ENCODE assay signal across 2 cellular contexts in the genomic region with DNA sequence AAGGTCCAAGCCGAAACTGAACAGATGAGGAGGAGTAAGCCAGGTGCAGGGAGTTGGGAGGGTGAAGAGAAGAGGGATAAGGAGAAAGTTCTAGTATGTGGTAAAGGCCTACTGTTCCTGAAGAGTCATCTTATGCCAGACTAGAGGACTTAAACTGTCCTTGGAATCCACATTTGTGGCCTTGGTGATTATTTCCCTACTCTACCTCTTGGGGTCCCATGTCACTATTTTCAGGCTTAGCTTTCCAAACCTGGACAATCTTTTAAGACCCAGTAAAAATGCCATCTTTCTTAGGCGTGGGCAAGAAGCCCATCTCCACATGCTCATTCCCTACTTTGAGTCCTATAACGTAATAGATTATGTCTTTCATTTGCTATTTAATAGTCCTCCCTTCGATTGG.
TF ChIP-seq lines count a peak whose summit lies in the region.

No MANE protein-coding gene starts in this region.

TF ChIP-seq in HCT116, 20 proteins besides CTCF, POLR2A, EP300 and RAD21:
- TF ChIP-seq MAX (IDR thresholded peaks at IDR 0.05) (no peak), ZNF274 (IDR thresholded peaks at IDR 0.05; ENCODE audit: low read depth, low read length) (no peak), CEBPB (IDR thresholded peaks at IDR 0.05; ENCODE audit: low read depth) (no peak), CBX3 (IDR thresholded peaks at IDR 0.05; ENCODE audit: low read depth) (no peak), SIN3A (IDR thresholded peaks at IDR 0.05; ENCODE audit: low read depth) (no peak), SRF (IDR thresholded peaks at IDR 0.05; ENCODE audit: low read depth) (no peak), ELF1 (IDR thresholded peaks at IDR 0.05; ENCODE audit: borderline replicate concordance, low read depth) (no peak)
- TF ChIP-seq, protein P1, sequence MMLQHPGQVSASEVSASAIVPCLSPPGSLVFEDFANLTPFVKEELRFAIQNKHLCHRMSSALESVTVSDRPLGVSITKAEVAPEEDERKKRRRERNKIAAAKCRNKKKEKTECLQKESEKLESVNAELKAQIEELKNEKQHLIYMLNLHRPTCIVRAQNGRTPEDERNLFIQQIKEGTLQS (IDR thresholded peaks at IDR 0.05), result no peak
- TF ChIP-seq, protein P2, sequence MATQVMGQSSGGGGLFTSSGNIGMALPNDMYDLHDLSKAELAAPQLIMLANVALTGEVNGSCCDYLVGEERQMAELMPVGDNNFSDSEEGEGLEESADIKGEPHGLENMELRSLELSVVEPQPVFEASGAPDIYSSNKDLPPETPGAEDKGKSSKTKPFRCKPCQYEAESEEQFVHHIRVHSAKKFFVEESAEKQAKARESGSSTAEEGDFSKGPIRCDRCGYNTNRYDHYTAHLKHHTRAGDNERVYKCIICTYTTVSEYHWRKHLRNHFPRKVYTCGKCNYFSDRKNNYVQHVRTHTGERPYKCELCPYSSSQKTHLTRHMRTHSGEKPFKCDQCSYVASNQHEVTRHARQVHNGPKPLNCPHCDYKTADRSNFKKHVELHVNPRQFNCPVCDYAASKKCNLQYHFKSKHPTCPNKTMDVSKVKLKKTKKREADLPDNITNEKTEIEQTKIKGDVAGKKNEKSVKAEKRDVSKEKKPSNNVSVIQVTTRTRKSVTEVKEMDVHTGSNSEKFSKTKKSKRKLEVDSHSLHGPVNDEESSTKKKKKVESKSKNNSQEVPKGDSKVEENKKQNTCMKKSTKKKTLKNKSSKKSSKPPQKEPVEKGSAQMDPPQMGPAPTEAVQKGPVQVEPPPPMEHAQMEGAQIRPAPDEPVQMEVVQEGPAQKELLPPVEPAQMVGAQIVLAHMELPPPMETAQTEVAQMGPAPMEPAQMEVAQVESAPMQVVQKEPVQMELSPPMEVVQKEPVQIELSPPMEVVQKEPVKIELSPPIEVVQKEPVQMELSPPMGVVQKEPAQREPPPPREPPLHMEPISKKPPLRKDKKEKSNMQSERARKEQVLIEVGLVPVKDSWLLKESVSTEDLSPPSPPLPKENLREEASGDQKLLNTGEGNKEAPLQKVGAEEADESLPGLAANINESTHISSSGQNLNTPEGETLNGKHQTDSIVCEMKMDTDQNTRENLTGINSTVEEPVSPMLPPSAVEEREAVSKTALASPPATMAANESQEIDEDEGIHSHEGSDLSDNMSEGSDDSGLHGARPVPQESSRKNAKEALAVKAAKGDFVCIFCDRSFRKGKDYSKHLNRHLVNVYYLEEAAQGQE (IDR thresholded peaks at IDR 0.05; ENCODE audit: low read depth), result no peak

TF ChIP-seq in GM23338, 12 proteins besides CTCF, POLR2A, EP300 and RAD21:
- TF ChIP-seq, protein P2 (IDR thresholded peaks at IDR 0.05; ENCODE audit: unreplicated experiment), result no peak
- no peak for TF ChIP-seq NANOG (IDR thresholded peaks at IDR 0.05; ENCODE audit: borderline replicate concordance)
